In genomic region chr1:6785318-6785712, GRCh38 we compare ENCODE assay signal across 8 cellular contexts. TPM values are rescaled to one million over a fixed set of nuclear protein-coding genes. Genes with fewer than 3 reads are reported as not detected.
DNase-seq lines count a peak whose midpoint lies in the region; ATAC-seq, FAIRE-seq and TF ChIP-seq lines count a peak whose summit lies in the region.

TSS of gene CAMTA1 (plus strand) at chr1:6785454. CDS start at chr1:6785531, 77 bp downstream.

- peak; percentile 89 for ATAC-seq in activated CD4-positive, alpha-beta T cell treated with anti-CD3 and anti-CD28 coated beads for 36 hours
- peak; percentile 92 for ATAC-seq in HepG2
- no peak for ATAC-seq in GM19467 (IDR thresholded peaks at IDR 0.05; ENCODE audit: unreplicated experiment)

- no peaks in the 10 kb centered on the region for H3K27me3 Mint-ChIP-seq in activated CD4-positive, alpha-beta T cell treated with anti-CD3 and anti-CD28 coated beads for 36 hours

- H3K4me2 ChIP-seq in HepG2 (ENCODE audit: low read depth, low read length), result peak within 1 kb of the TSS; percentile 94

- peaks cover 25% of the 10 kb centered on the region for H4K20me1 ChIP-seq in HepG2 (ENCODE audit: insufficient read depth, low read length)

- no peak for FAIRE-seq in HepG2 (lab: Jason Lieb, UNC)

- H3K4me3 Mint-ChIP-seq in activated CD4-positive, alpha-beta T cell treated with anti-CD3 and anti-CD28 coated beads for 36 hours, result peak within 1 kb of the TSS; percentile 87

- H3K9me3 ChIP-seq in HepG2 (ENCODE audit: low read length) (no peaks in the 10 kb centered on the region), testis (no peaks in the 10 kb centered on the region)

- in situ Hi-C loops in brain microvascular endothelial cell (cut with HindIII; ENCODE audit: low pct_ligation_motif_present, low sequenced_read_pairs) (no loop called here), HepG2 (cut with HindIII; ENCODE audit: extremely low pct_ligation_motif_present, low pct_unique_long_range_greater_than_20kb) (no loop called here)

- H3K9me3 Mint-ChIP-seq in activated CD4-positive, alpha-beta T cell treated with anti-CD3 and anti-CD28 coated beads for 36 hours (ENCODE audit: low read depth), result no peaks in the 10 kb centered on the region

- 3% methylated on average over 6 of the region's 67 CpGs for WGBS in HepG2 (ENCODE audit: low lambda C conversion rate)
- 1% methylated on average over 57 of the region's 67 CpGs; no CpG with 5 or more reads in 1 of the 2 donors for WGBS in testis, 2 donors

- H3K27ac ChIP-seq in brain microvascular endothelial cell (peak within 1 kb of the TSS; percentile 97), HepG2 (ENCODE audit: extremely low read length, insufficient read depth, low read length) (peak within 1 kb of the TSS; percentile 98), testis (peak within 1 kb of the TSS; percentile 99 to 100)

- POLR2A ChIA-PET in activated CD4-positive, alpha-beta T cell treated with anti-CD3 and anti-CD28 coated beads for 36 hours (lab: Charles Lee), result interaction anchor here (1.0 to 1.8 kb wide), 4 partner anchors 15 to 178 kb away, joined by 3 to 9 read pairs (median 4); partner anchors contain the start of gene DNAJC11
- POLR2A ChIA-PET in HepG2 (lab: Yijun Ruan, JAX), result interaction anchor here (0.7 to 2.2 kb wide), 19 partner anchors 10 to 337 kb away, joined by 3 to 21 read pairs (median 4); partner anchors contain the start of genes DNAJC11 and KLHL21

- H3K27me3 ChIP-seq in brain microvascular endothelial cell (replicated peaks), result no peaks in the 10 kb centered on the region
- H3K27me3 ChIP-seq in HepG2 (ENCODE audit: control insufficient read depth in 1 of 2, insufficient read depth in 2 of 2, low read length in 2 of 2), result no peaks in the 10 kb centered on the region
- H3K27me3 ChIP-seq in testis, result no peaks in the 10 kb centered on the region

- TF ChIP-seq CTCF in brain microvascular endothelial cell (IDR thresholded peaks at IDR 0.05; ENCODE audit: low read depth, low read length, missing control alignments) (no peak), HepG2 (CRISPR knock-in tag; IDR thresholded peaks at IDR 0.05) (no peak), testis (IDR thresholded peaks at IDR 0.05) (no peak)

- H3K4me1 Mint-ChIP-seq in activated CD4-positive, alpha-beta T cell treated with anti-CD3 and anti-CD28 coated beads for 36 hours, result peaks cover 46% of the 10 kb centered on the region

- H3K4me1 ChIP-seq in HepG2 (ENCODE audit: insufficient read depth, low read length) (peaks cover 51% of the 10 kb centered on the region), testis (peaks cover 15% of the 10 kb centered on the region)

- BruUV-seq in HepG2 (replicated peaks; lab: Mats Ljungman, UMichigan), result no TSS peak

- TF ChIP-seq POLR2A in HepG2 (IDR thresholded peaks at IDR 0.05; ENCODE audit: insufficient read depth in 1 of 2, low read depth in 2 of 2, low read length in 2 of 2), result peak in 1 of 2 experiments; percentile 43; a peak in 1 of 4 replicates
- TF ChIP-seq POLR2A in testis (IDR thresholded peaks at IDR 0.05), result no peak

- TF ChIP-seq EP300 in HepG2 (IDR thresholded peaks at IDR 0.05; ENCODE audit: low read depth in 2 of 2, low read length in 2 of 2), result no peak
- TF ChIP-seq EP300 in HepG2 (CRISPR knock-in tag; IDR thresholded peaks at IDR 0.05; ENCODE audit: borderline replicate concordance), result no peak

- H3K27ac Mint-ChIP-seq in activated CD4-positive, alpha-beta T cell treated with anti-CD3 and anti-CD28 coated beads for 36 hours, result peak within 1 kb of the TSS; percentile 94

- intact Hi-C loops in activated CD4-positive, alpha-beta T cell treated with anti-CD3 and anti-CD28 coated beads for 36 hours (cut with DNase I, micrococcal nuclease), result loop anchor here (1.0 to 10.0 kb wide), 21 partner anchors 43 to 1175 kb away; partner anchors contain the start of genes KLHL21 (in 2 of the 2), ACOT7 (in 1 of the 2), DNAJC11 (in 1 of the 2) and ICMT (in 1 of the 2)
- intact Hi-C loops in HepG2 (cut with micrococcal nuclease; ENCODE audit: unreplicated experiment), result loop anchor here (10.0 kb wide), 1 partner anchor 61 kb away; no protein-coding TSS in a partner anchor
- intact Hi-C loops in testis (cut with DNase I; ENCODE audit: low total_unique reads), result no loop called here

- peaks cover 7% of the 10 kb centered on the region for H3K36me3 Mint-ChIP-seq in activated CD4-positive, alpha-beta T cell treated with anti-CD3 and anti-CD28 coated beads for 36 hours (ENCODE audit: low read depth)

- no peak within 1 kb of the TSS for H2AFZ ChIP-seq in HepG2 (ENCODE audit: low read length)

- H3K9ac ChIP-seq in HepG2 (ENCODE audit: insufficient read depth, low read depth, low read length), result peak within 1 kb of the TSS; percentile 91

- H3K36me3 ChIP-seq in brain microvascular endothelial cell (replicated peaks) (no peaks in the 10 kb centered on the region), HepG2 (replicated peaks in 1 of 2; ENCODE audit: control insufficient read depth in 1 of 2, insufficient read depth in 2 of 2, low read length in 2 of 2) (no peaks in the 10 kb centered on the region; a peak in 1 of 5 replicates), testis (ENCODE audit: low read depth, missing control alignments) (no peaks in the 10 kb centered on the region)

- peaks cover 44% of the 10 kb centered on the region for H3K79me2 ChIP-seq in HepG2 (ENCODE audit: insufficient read depth, low read length)

- no peak for TF ChIP-seq RAD21 in HepG2 (CRISPR knock-in tag; IDR thresholded peaks at IDR 0.05)

- peak within 1 kb of the TSS; percentile 67 for H3K4me3 ChIP-seq in brain microvascular endothelial cell (ENCODE audit: low read depth, low read length)
- peak within 1 kb of the TSS; percentile 83 to 97 (median 86) for H3K4me3 ChIP-seq in HepG2 (replicated peaks in 1 of 3; ENCODE audit: insufficient read depth in 1 of 3, low read depth in 2 of 3, low read length in 3 of 3)
- peak within 1 kb of the TSS; percentile 90 to 96 for H3K4me3 ChIP-seq in testis

- DNase-seq in activated CD4-positive, alpha-beta T cell treated with anti-CD3 and anti-CD28 coated beads for 36 hours, result no peak
- DNase-seq in activated CD4-positive, alpha-beta T cell treated with anti-CD3 and anti-CD28 coated beads, Interleukin-2, amount 50 U/mL, for 1 hour, result no peak
- DNase-seq in HT1080 (ENCODE audit: low read depth) (no peak), brain microvascular endothelial cell (no peak), HepG2 (ENCODE audit: low spot score) (no peak), testis (no peak), GM19240 (ENCODE audit: insufficient read length, low spot score) (no peak)

- CTCF ChIA-PET in activated CD4-positive, alpha-beta T cell treated with anti-CD3 and anti-CD28 coated beads for 36 hours (lab: Charles Lee), result interaction anchor here (0.5 to 1.6 kb wide), 4 partner anchors 66 to 285 kb away, joined by 3 to 4 read pairs (median 3); no protein-coding TSS in a partner anchor
- CTCF ChIA-PET in HepG2 (lab: Yijun Ruan, JAX; ENCODE audit: low intra/inter-chr PET ratio, low total read pairs), result interaction anchor here (0.7 to 0.9 kb wide), 2 partner anchors 66 to 84 kb away, joined by 3 read pairs; partner anchors contain the start of gene DNAJC11

TF ChIP-seq in HepG2, 621 proteins besides CTCF, POLR2A, EP300 and RAD21 (continues in another document):
- TF ChIP-seq CC2D1A (CRISPR knock-in tag; IDR thresholded peaks at IDR 0.05), result no peak
- TF ChIP-seq ZNF18 (CRISPR knock-in tag; IDR thresholded peaks at IDR 0.05; ENCODE audit: insufficient replicate concordance), result no peak
- peak; percentile 62 for TF ChIP-seq YY1 (IDR thresholded peaks at IDR 0.05; ENCODE audit: insufficient read depth, insufficient replicate concordance, low read depth, low read length)

RNA-seq across cellular contexts. Expression of gene CAMTA1, which starts in this region (rescaled TPM):
- total RNA-seq in activated CD4-positive, alpha-beta T cell treated with anti-CD3 and anti-CD28 coated beads for 36 hours, result 10 to 100 TPM; 62.3 to 76.7 TPM
- total RNA-seq in HT1080 (2014; rRNA removed; shearing (Covaris generic)), result 48.1 and 59.2 TPM in 2 replicates
- polyA plus RNA-seq in HT1080 (2015; cell fraction: cytosol; rRNA removed), result 118 and 132 TPM in 2 replicates
- polyA plus RNA-seq in HT1080 (2015; cell fraction: nucleus; rRNA removed), result 26.7 and 31.8 TPM in 2 replicates
- total RNA-seq in HepG2 (2016; rRNA removed; fragmentation: Illumina TruSeq; extraction: Trizol), result 36.4 and 36.7 TPM in 2 replicates
- 54.5 and 63.4 TPM in 2 replicates for total RNA-seq in HepG2 (2016; cell fraction: cytosol; rRNA removed; fragmentation: Illumina TruSeq; extraction: Trizol; ENCODE audit: low read depth)
- 33.9 and 46.1 TPM in 2 replicates for total RNA-seq in HepG2 (2016; cell fraction: insoluble cytoplasmic fraction; rRNA removed; fragmentation: Illumina TruSeq; extraction: Trizol)
- total RNA-seq in HepG2 (2016; cell fraction: membrane; rRNA removed; fragmentation: Illumina TruSeq; extraction: Trizol), result 56.0 and 62.9 TPM in 2 replicates
- total RNA-seq in HepG2 (2016; cell fraction: nucleus; rRNA removed; fragmentation: Illumina TruSeq; extraction: Trizol), result 25.6 and 26.4 TPM in 2 replicates
- polyA plus RNA-seq in HepG2 (2011; rRNA removed), result 22.4 and 25.0 TPM in 2 replicates
- polyA plus RNA-seq in HepG2 (2011; cell fraction: cytosol; rRNA removed), result 17.3 and 28.2 TPM in 2 replicates
- 11.2 and 18.4 TPM in 2 replicates for polyA plus RNA-seq in HepG2 (2011; cell fraction: nucleus; rRNA removed)
- polyA plus RNA-seq in HepG2 (2012), result 65.7 and 66.4 TPM in 2 replicates
- 156 and 189 TPM in 2 replicates for polyA plus RNA-seq in HepG2 (2016; cell fraction: cytosol; fragmentation: Illumina TruSeq; extraction: Trizol; ENCODE audit: low read depth)
- polyA plus RNA-seq in HepG2 (2016; cell fraction: insoluble cytoplasmic fraction; fragmentation: Illumina TruSeq; extraction: Trizol; ENCODE audit: low read depth), result 69.7 and 85.6 TPM in 2 replicates
- polyA plus RNA-seq in HepG2 (2016; cell fraction: membrane; fragmentation: Illumina TruSeq; extraction: Trizol; ENCODE audit: low read depth), result 126 and 154 TPM in 2 replicates
- polyA plus RNA-seq in HepG2 (2016; cell fraction: nucleus; fragmentation: Illumina TruSeq; extraction: Trizol; ENCODE audit: insufficient read depth, low read depth), result 49.0 and 50.2 TPM in 2 replicates
- polyA minus RNA-seq in HepG2 (2011; rRNA and poly(A)+ RNA removed; ENCODE audit: low replicate concordance), result 12.6 and 15.2 TPM in 2 replicates
- 9.3 and 13.8 TPM in 2 replicates for polyA minus RNA-seq in HepG2 (2011; cell fraction: cytosol; rRNA and poly(A)+ RNA removed)
- 30.2 and 31.8 TPM in 2 replicates for polyA minus RNA-seq in HepG2 (2011; cell fraction: nucleus; rRNA and poly(A)+ RNA removed)
- 100 to 1,000 TPM; 119 to 158 TPM for total RNA-seq in testis
- polyA plus RNA-seq in testis (ENCODE audit: insufficient read depth, low read depth, low replicate concordance), result 116 TPM
